In the genomic region with DNA sequence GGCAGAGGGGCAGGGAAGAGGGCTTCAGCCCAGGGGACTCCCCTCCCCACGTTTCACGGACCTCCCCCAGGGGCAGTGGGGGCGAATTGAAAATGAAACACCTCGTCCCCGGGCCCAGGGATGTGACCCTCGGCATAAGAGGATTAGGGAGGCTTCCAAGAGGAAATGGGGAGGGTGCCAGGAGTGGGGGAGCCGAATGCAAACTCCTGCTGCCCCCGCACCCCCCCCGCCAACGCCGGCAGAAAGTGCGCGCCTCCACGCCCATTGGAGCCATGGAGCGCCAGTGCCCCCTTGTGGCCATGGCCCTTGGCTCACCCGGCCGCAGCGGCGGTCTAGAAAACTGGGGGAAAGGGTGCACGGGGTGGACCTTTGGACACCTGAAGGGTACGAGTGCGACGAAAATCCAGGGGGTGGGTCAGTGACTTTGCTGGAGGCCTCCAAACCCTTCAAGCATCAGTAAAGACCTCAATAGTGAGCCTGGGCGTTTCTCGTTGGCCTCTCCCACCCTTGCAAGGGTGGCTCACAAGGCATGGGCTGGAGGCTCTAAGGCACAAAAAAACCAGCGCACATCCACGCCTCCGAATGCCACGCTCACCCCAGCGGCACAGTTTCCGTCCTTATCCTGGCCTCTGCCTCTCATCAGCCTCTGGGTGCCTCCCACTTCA, we compare ENCODE assay signal across 8 cellular contexts.
DNase-seq lines count a peak whose midpoint lies in the region; ATAC-seq and TF ChIP-seq lines count a peak whose summit lies in the region.

No MANE protein-coding gene starts in this region.

- no peak overlapping the region for H4K91ac ChIP-seq in neuronal stem cell (ENCODE audit: low read depth, low read length, poor library complexity)

- H3K14ac ChIP-seq in neuronal stem cell (ENCODE audit: low read length) = peak overlapping the region; percentile 56

- no peak overlapping the region for H3K27ac Mint-ChIP-seq in activated T-helper 17 cell treated with anti-CD3 and anti-CD28 coated beads, Interleukin-2, amount 50 U/mL, for 72 hours

- POLR2A ChIA-PET in HEK293T (lab: Yijun Ruan, JAX) = interaction anchor here (1.0 to 1.6 kb wide), 2 partner anchors 22 to 458 kb away, joined by 3 to 8 read pairs; a partner anchor contains a TSS

- H2AK5ac ChIP-seq in neuronal stem cell (ENCODE audit: low read depth, low read length) = no peak overlapping the region

- CTCF ChIA-PET in HEK293T (lab: Yijun Ruan, JAX) = interaction anchor here (0.9 to 1.6 kb wide), 3 partner anchors 100 to 556 kb away, joined by 3 to 6 read pairs (median 3); no protein-coding TSS in a partner anchor

- H3K36me3 ChIP-seq in NT2/D1 (ENCODE audit: insufficient read depth, insufficient read length, low read length) (no peaks in the 10 kb centered on the region), neuronal stem cell (replicated peaks in 1 of 2; ENCODE audit: control insufficient read depth in 2 of 2, insufficient read depth in 2 of 2, low read length in 2 of 2) (no peaks in the 10 kb centered on the region)

- peak overlapping the region; percentile 87 for H2AFZ ChIP-seq in neuronal stem cell (ENCODE audit: low read length)

- H3K4me1 ChIP-seq in NT2/D1 (ENCODE audit: insufficient read depth, insufficient read length) = peaks cover 21% of the 10 kb centered on the region
- peaks cover 4 to 15% of the 10 kb centered on the region in 2 donors for H3K4me1 ChIP-seq in neuronal stem cell (ENCODE audit: control insufficient read depth in 2 of 2, insufficient read depth in 1 of 2, low read depth in 1 of 2, low read length in 2 of 2)

- peak overlapping the region; percentile 25 for H3K4me2 ChIP-seq in neuronal stem cell (ENCODE audit: insufficient read depth, low read length, poor library complexity, severe bottlenecking)

- DNase-seq in DMS53 (lab: John Stamatoyannopoulos, UW) = peak; percentile 68
- DNase-seq in HEK293T (ENCODE audit: extremely low spot score) = peak; percentile 78
- no peak for DNase-seq in NT2/D1 (ENCODE audit: low read depth, low spot score)
- peak; percentile 12 to 60 for DNase-seq in foreskin fibroblast
- peak; percentile 56 for DNase-seq in neuronal stem cell (ENCODE audit: low spot score)
- DNase-seq in substantia nigra (lab: John Stamatoyannopoulos, UW) = peak in 36 of 49 donors; percentile 1 to 70 (median 18)

- H3K27ac ChIP-seq in neuronal stem cell (replicated peaks; ENCODE audit: low read length) = peak overlapping the region; percentile 81
- no peak overlapping the region for H3K27ac ChIP-seq in substantia nigra (ENCODE audit: low read depth, low read length, poor library complexity, severe bottlenecking)

- peak overlapping the region; percentile 15 for H3K4me3 Mint-ChIP-seq in activated T-helper 17 cell treated with anti-CD3 and anti-CD28 coated beads, Interleukin-2, amount 50 U/mL, for 72 hours

- peak overlapping the region; percentile 87 for H3K18ac ChIP-seq in neuronal stem cell (ENCODE audit: low read length)

- no peaks in the 10 kb centered on the region for H3K9me3 Mint-ChIP-seq in activated T-helper 17 cell treated with anti-CD3 and anti-CD28 coated beads, Interleukin-2, amount 50 U/mL, for 72 hours

- H3K23ac ChIP-seq in neuronal stem cell (ENCODE audit: low read depth, low read length, poor library complexity) = no peak overlapping the region

- peak overlapping the region; percentile 66 for H3K4ac ChIP-seq in neuronal stem cell (ENCODE audit: low read length)

- H3K79me1 ChIP-seq in neuronal stem cell (ENCODE audit: low read depth, low read length) = no peaks in the 10 kb centered on the region

- H3K9me3 ChIP-seq in NT2/D1 (ENCODE audit: insufficient read depth, low read length) (no peaks in the 10 kb centered on the region), neuronal stem cell (replicated peaks in 1 of 2; ENCODE audit: control insufficient read depth in 2 of 2, insufficient read depth in 1 of 2, low read depth in 1 of 2, low read length in 2 of 2) (no peaks in the 10 kb centered on the region)

- no peak overlapping the region for H2BK120ac ChIP-seq in neuronal stem cell (ENCODE audit: low read depth, low read length)

- H4K8ac ChIP-seq in neuronal stem cell (ENCODE audit: low read depth, low read length) = no peak overlapping the region

- H2BK15ac ChIP-seq in neuronal stem cell (ENCODE audit: low read length) = peak overlapping the region; percentile 64

- H3K4me3 ChIP-seq in NT2/D1 (ENCODE audit: insufficient read length, low read depth) = peak overlapping the region; percentile 31
- H3K4me3 ChIP-seq in foreskin fibroblast (ENCODE audit: low read depth in 1 of 2, low read length in 2 of 2) = peak overlapping the region; percentile 40 to 51
- peak overlapping the region in 1 of 2 donors; percentile 36 for H3K4me3 ChIP-seq in neuronal stem cell (ENCODE audit: low read length in 2 of 2)

- H2BK5ac ChIP-seq in neuronal stem cell (ENCODE audit: low read length) = no peak overlapping the region

- no peaks in the 10 kb centered on the region for H3K27me3 Mint-ChIP-seq in activated T-helper 17 cell treated with anti-CD3 and anti-CD28 coated beads, Interleukin-2, amount 50 U/mL, for 72 hours

- peak overlapping the region; percentile 100 for H2BK12ac ChIP-seq in neuronal stem cell (ENCODE audit: low read length)

- H3K27me3 ChIP-seq in NT2/D1 (ENCODE audit: insufficient read depth, insufficient read length) (peaks cover 49% of the 10 kb centered on the region), neuronal stem cell (ENCODE audit: control insufficient read depth in 3 of 3, insufficient read depth in 3 of 3, low read depth in 1 of 3, low read length in 3 of 3) (peaks cover 0 to 11% (median 0%) of the 10 kb centered on the region in 3 experiments)

- peak; percentile 63 for ATAC-seq in activated T-helper 17 cell treated with anti-CD3 and anti-CD28 coated beads, Interleukin-2, amount 50 U/mL, for 72 hours (replicated peaks)
- no peak for ATAC-seq in GM18873 (IDR thresholded peaks at IDR 0.05; ENCODE audit: low FRiP score, unreplicated experiment)

- no peaks in the 10 kb centered on the region for H3K36me3 Mint-ChIP-seq in activated T-helper 17 cell treated with anti-CD3 and anti-CD28 coated beads, Interleukin-2, amount 50 U/mL, for 72 hours (ENCODE audit: low read depth)

- no peaks in the 10 kb centered on the region for H3K4me1 Mint-ChIP-seq in activated T-helper 17 cell treated with anti-CD3 and anti-CD28 coated beads, Interleukin-2, amount 50 U/mL, for 72 hours

- peak; percentile 75 for TF ChIP-seq CTCF in foreskin fibroblast (IDR thresholded peaks at IDR 0.05; ENCODE audit: low read depth, low read length)

- no CpG with 5 or more reads among the region's 31 CpGs for WGBS in neuronal stem cell (ENCODE audit: extremely low coverage in 2 of 2, insufficient read length in 2 of 2, insufficient replicate concordance in 1 of 2), 2 donors

- H3K9ac ChIP-seq in NT2/D1 (ENCODE audit: insufficient read length, low read depth) (peak overlapping the region; percentile 72), neuronal stem cell (ENCODE audit: low read depth, low read length, poor library complexity) (no peak overlapping the region)

TF ChIP-seq in HEK293T, 16 proteins besides CTCF, POLR2A, EP300 and RAD21:
- TF ChIP-seq HDGF (IDR thresholded peaks at IDR 0.05; ENCODE audit: borderline replicate concordance) (no peak), FOXM1 (IDR thresholded peaks at IDR 0.05; ENCODE audit: borderline replicate concordance) (peak; percentile 73; the same call in 1 of the 2 replicates)
